Comparison of ENCODE assay signal across 15 cellular contexts in genomic region chr11:14446701-14447169, GRCh38. TPM values are rescaled to one million over a fixed set of nuclear protein-coding genes. Genes with fewer than 3 reads are reported as not detected.
DNase-seq lines count a peak whose midpoint lies in the region; ATAC-seq, FAIRE-seq and TF ChIP-seq lines count a peak whose summit lies in the region.
"Had no signal": no experiment of that assay in that cellular context is flagged by ENCODE, and none has a peak within 500 bp of the region (broad histone marks: within the 10 kb centered on the region; RNA-seq: fewer than 3 reads in every experiment).

No MANE protein-coding gene starts in this region.

- no peak overlapping the region for H3K4me3 Mint-ChIP-seq in type B pancreatic cell
- H3K4me3 Mint-ChIP-seq: activated CD4-positive, alpha-beta memory T cell treated with anti-CD3 and anti-CD28 coated beads, Interleukin-2, amount 10 ng/mL, durations not matched to agents 7 days and 5 days; brain had no signal

- TF ChIP-seq CTCF in RWPE1 (conservative IDR thresholded peaks at IDR 0.05; ENCODE audit: low read depth) = no peak
- TF ChIP-seq CTCF in fibroblast of lung (conservative IDR thresholded peaks at IDR 0.05 in 1 of 2, IDR thresholded peaks at IDR 0.05 in 1 of 2; ENCODE audit: low read depth in 1 of 2, low read length in 2 of 2) = no peak
- no peak for TF ChIP-seq CTCF in type B pancreatic cell (conservative IDR thresholded peaks at IDR 0.05)
- TF ChIP-seq CTCF in kidney (IDR thresholded peaks at IDR 0.05; ENCODE audit: borderline replicate concordance, extremely low read depth, insufficient read depth) = no peak

- H3K4me1 Mint-ChIP-seq in type B pancreatic cell (ENCODE audit: unreplicated experiment) = peaks cover 6% of the 10 kb centered on the region

- no peak for FAIRE-seq in kidney (lab: Jason Lieb, UNC)
- FAIRE-seq: frontal cortex had no signal

- no peak overlapping the region for H3K9ac ChIP-seq in fibroblast of lung (ENCODE audit: insufficient read depth, low read length)
- no peak overlapping the region for H3K9ac ChIP-seq in kidney (ENCODE audit: low read length in 2 of 2)

- intact Hi-C loops in kidney (cut with DNase I) = no loop called here

- H3K4me3 ChIP-seq in fibroblast of lung (replicated peaks in 1 of 4; ENCODE audit: control extremely low read depth in 1 of 4, insufficient read depth in 1 of 4, low read depth in 3 of 4, low read length in 4 of 4) (peak overlapping the region in 1 of 4 experiments; percentile 24), kidney (ENCODE audit: low read length in 2 of 2) (no peak overlapping the region)
- H3K4me3 ChIP-seq: left ventricle myocardium inferior, thyroid gland had no signal

- H3K4me2 ChIP-seq in fibroblast of lung (ENCODE audit: extremely low read depth, insufficient read depth, low read length) = peak overlapping the region; percentile 65

- DNase-seq in activated naive CD4-positive, alpha-beta T cell treated with anti-CD3 and anti-CD28 coated beads, Interleukin-2, amount 50 U/mL, for 72 hours (ENCODE audit: low spot score in 2 of 2) = no peak
- DNase-seq in activated naive CD4-positive, alpha-beta T cell treated with Interleukin-2 at 50 U/mL for 16 hours = no peak
- DNase-seq in RWPE1 (ENCODE audit: low spot score) = peak; percentile 36
- peak in 1 of 2 donors; percentile 67 for DNase-seq in fibroblast of lung (ENCODE audit: low read depth in 2 of 2)
- DNase-seq in type B pancreatic cell (ENCODE audit: extremely low spot score, unreplicated experiment) = no peak
- DNase-seq in kidney = no peak
- DNase-seq: activated CD4-positive, alpha-beta memory T cell treated with anti-CD3 and anti-CD28 coated beads, Interleukin-2, amount 10 ng/mL, durations not matched to agents 7 days and 5 days; AML-193; left ventricle myocardium inferior; NCI-H510A treated with DMSO at 0.1 percent for 48 hours; thyroid gland had no signal

- H3K27ac Mint-ChIP-seq in activated naive CD4-positive, alpha-beta T cell treated with anti-CD3 and anti-CD28 coated beads, Interleukin-2, amount 50 U/mL, for 72 hours = peak overlapping the region; percentile 30 to 68
- peak overlapping the region; percentile 58 for H3K27ac Mint-ChIP-seq in type B pancreatic cell
- H3K27ac Mint-ChIP-seq: activated CD4-positive, alpha-beta memory T cell treated with anti-CD3 and anti-CD28 coated beads, Interleukin-2, amount 10 ng/mL, durations not matched to agents 7 days and 5 days; brain had no signal

- H3K27me3 Mint-ChIP-seq in type B pancreatic cell = no peaks in the 10 kb centered on the region
- H3K27me3 Mint-ChIP-seq: activated CD4-positive, alpha-beta memory T cell treated with anti-CD3 and anti-CD28 coated beads, Interleukin-2, amount 10 ng/mL, durations not matched to agents 7 days and 5 days; brain had no signal

- peaks cover 1 to 5% of the 10 kb centered on the region in 2 donors for H3K36me3 Mint-ChIP-seq in activated naive CD4-positive, alpha-beta T cell treated with anti-CD3 and anti-CD28 coated beads, Interleukin-2, amount 50 U/mL, for 72 hours
- H3K36me3 Mint-ChIP-seq in type B pancreatic cell = peaks cover 7% of the 10 kb centered on the region

- no peak overlapping the region for H2AFZ ChIP-seq in fibroblast of lung (ENCODE audit: low read length)

- ATAC-seq in activated naive CD4-positive, alpha-beta T cell treated with anti-CD3 and anti-CD28 coated beads, Interleukin-2, amount 50 U/mL, for 72 hours = peak in 1 of 2 donors; percentile 61
- no peak for ATAC-seq in HG03045 (IDR thresholded peaks at IDR 0.05; ENCODE audit: unreplicated experiment)
- ATAC-seq in HG03378 (IDR thresholded peaks at IDR 0.05; ENCODE audit: unreplicated experiment) = no peak

- no peaks in the 10 kb centered on the region for H3K79me2 ChIP-seq in fibroblast of lung (ENCODE audit: control insufficient read depth, insufficient read depth, low read length)

- CTCF ChIA-PET in RWPE1 (lab: Yijun Ruan, JAX) = interaction anchor here (0.9 kb wide), 1 partner anchor 9 kb away, joined by 3 read pairs; no protein-coding TSS in a partner anchor

- H3K27ac ChIP-seq in RWPE1 (no peak overlapping the region), fibroblast of lung (ENCODE audit: insufficient read depth, low read length) (peak overlapping the region; percentile 26), kidney (ENCODE audit: low read depth in 2 of 2, low read length in 2 of 2) (no peak overlapping the region)
- H3K27ac ChIP-seq: left ventricle myocardium inferior, thyroid gland had no signal

- H3K4me1 ChIP-seq in fibroblast of lung (ENCODE audit: control insufficient read depth, extremely low read depth, insufficient read depth, low read length) (peaks cover 6% of the 10 kb centered on the region), kidney (ENCODE audit: control insufficient read depth in 1 of 2, insufficient read depth in 1 of 2, low read depth in 1 of 2, low read length in 2 of 2) (no peaks in the 10 kb centered on the region)
- H3K4me1 ChIP-seq: thyroid gland had no signal

- no peaks in the 10 kb centered on the region for H3K27me3 ChIP-seq in fibroblast of lung (ENCODE audit: control insufficient read depth, insufficient read depth, low read length)
- H3K27me3 ChIP-seq: thyroid gland had no signal

- POLR2A ChIA-PET in RWPE1 (lab: Yijun Ruan, JAX; ENCODE audit: low non-redundant PET) = no interaction called here

- H4K20me1 ChIP-seq in fibroblast of lung (ENCODE audit: control insufficient read depth, extremely low read depth, insufficient read depth, low read length) = no peaks in the 10 kb centered on the region

- H3K9me3 Mint-ChIP-seq in activated naive CD4-positive, alpha-beta T cell treated with anti-CD3 and anti-CD28 coated beads, Interleukin-2, amount 50 U/mL, for 72 hours = no peaks in the 10 kb centered on the region
- no peaks in the 10 kb centered on the region for H3K9me3 Mint-ChIP-seq in type B pancreatic cell
- H3K9me3 Mint-ChIP-seq: activated CD4-positive, alpha-beta memory T cell treated with anti-CD3 and anti-CD28 coated beads, Interleukin-2, amount 10 ng/mL, durations not matched to agents 7 days and 5 days; brain had no signal

- H3K36me3 ChIP-seq in fibroblast of lung (ENCODE audit: control insufficient read depth, insufficient read depth, low read length) (no peaks in the 10 kb centered on the region), kidney (ENCODE audit: control insufficient read depth in 1 of 2, insufficient read depth in 2 of 2, low read length in 2 of 2) (no peaks in the 10 kb centered on the region)
- H3K36me3 ChIP-seq: thyroid gland had no signal

- H3K9me3 ChIP-seq in fibroblast of lung (ENCODE audit: control insufficient read depth, insufficient read depth, low read depth, low read length) (no peaks in the 10 kb centered on the region), kidney (ENCODE audit: control insufficient read depth in 1 of 2, low read length in 2 of 2) (no peaks in the 10 kb centered on the region)
- H3K9me3 ChIP-seq: left ventricle myocardium inferior, thyroid gland had no signal

RNA-seq across cellular contexts. Expression of gene COPB1, which starts 52.9 kb away (rescaled TPM):
- total RNA-seq in activated naive CD4-positive, alpha-beta T cell treated with anti-CD3 and anti-CD28 coated beads, Interleukin-2, amount 50 U/mL, for 72 hours = 100 to 1,000 TPM in 1 of 2 donors, 10 to 100 TPM in 1; 90.5 to 110 TPM
- total RNA-seq in fibroblast of lung (237 and 292 TPM in 2 replicates), type B pancreatic cell (ENCODE audit: low replicate concordance) (108 and 130 TPM in 2 replicates), kidney (92.3 TPM)
- polyA plus RNA-seq in fibroblast of lung (183 and 264 TPM in 2 replicates), kidney (ENCODE audit: insufficient read depth, low read depth, low replicate concordance) (54.9 TPM)
- polyA plus RNA-seq in fibroblast of lung (2012) = 131 and 158 TPM in 2 replicates
- polyA minus RNA-seq in fibroblast of lung (ENCODE audit: low replicate concordance) = 53.4 and 87.1 TPM in 2 replicates
